Comparison of ENCODE assay signal across 1 cellular context in genomic region chr1:234612352-234613127, GRCh38.
TF ChIP-seq lines count a peak whose summit lies in the region.

No MANE protein-coding gene starts in this region.

TF ChIP-seq in HepG2, 621 proteins besides CTCF, POLR2A, EP300 and RAD21 (continued from another document and continues in another):
- TF ChIP-seq TBX3 (IDR thresholded peaks at IDR 0.05; ENCODE audit: borderline replicate concordance) (peak; percentile 69; the same call in 1 of the 2 replicates), NFKBIZ (CRISPR knock-in tag; IDR thresholded peaks at IDR 0.05) (peak; percentile 99), FOXP4 (CRISPR knock-in tag; IDR thresholded peaks at IDR 0.05) (peak; percentile 99), NFIB (CRISPR knock-in tag; IDR thresholded peaks at IDR 0.05; ENCODE audit: borderline replicate concordance) (no peak), ZNF10 (CRISPR knock-in tag; IDR thresholded peaks at IDR 0.05; ENCODE audit: borderline replicate concordance, low read depth) (no peak), ELF4 (CRISPR knock-in tag; IDR thresholded peaks at IDR 0.05; ENCODE audit: borderline replicate concordance) (no peak; the same call in 1 of the 2 replicates), ZFX (CRISPR knock-in tag; IDR thresholded peaks at IDR 0.05; ENCODE audit: low read depth) (peak; percentile 52; the same call in 1 of the 2 replicates), SP5 (CRISPR knock-in tag; IDR thresholded peaks at IDR 0.05; ENCODE audit: borderline replicate concordance, low read depth) (peak; percentile 81), ZNF788 (CRISPR knock-in tag; IDR thresholded peaks at IDR 0.05; ENCODE audit: borderline replicate concordance) (peak; percentile 79; the same call in 1 of the 2 replicates), ZNF841 (CRISPR knock-in tag; IDR thresholded peaks at IDR 0.05; ENCODE audit: borderline replicate concordance) (0 out of 2 replicates have a peak, but pooled peaks have one; percentile 65), ZFP36L2 (CRISPR knock-in tag; IDR thresholded peaks at IDR 0.05) (peak; percentile 69; the same call in 1 of the 2 replicates), ARID2 (CRISPR knock-in tag; IDR thresholded peaks at IDR 0.05; ENCODE audit: borderline replicate concordance) (0 out of 2 replicates have a peak, but pooled peaks have one; percentile 3), MXD4 (CRISPR knock-in tag; IDR thresholded peaks at IDR 0.05) (peak; percentile 75), TERF1 (CRISPR knock-in tag; IDR thresholded peaks at IDR 0.05) (no peak), ZNF274 (CRISPR knock-in tag; IDR thresholded peaks at IDR 0.05) (peak; percentile 60; the same call in 1 of the 2 replicates), ZNF720 (CRISPR knock-in tag; IDR thresholded peaks at IDR 0.05) (no peak), ZNF709 (CRISPR knock-in tag; IDR thresholded peaks at IDR 0.05) (no peak), ZEB1 (IDR thresholded peaks at IDR 0.05; ENCODE audit: insufficient replicate concordance, low read depth) (no peak), ZNF326 (CRISPR knock-in tag; IDR thresholded peaks at IDR 0.05; ENCODE audit: borderline replicate concordance) (no peak), ZSCAN29 (CRISPR knock-in tag; conservative IDR thresholded peaks at IDR 0.05) (peak; percentile 88), TCF7 (IDR thresholded peaks at IDR 0.05; ENCODE audit: low read depth) (peak; percentile 97), ZNF589 (CRISPR knock-in tag; conservative IDR thresholded peaks at IDR 0.05) (peak; percentile 61; the same call in 1 of the 2 replicates), GATAD2A (CRISPR knock-in tag; IDR thresholded peaks at IDR 0.05) (peak; percentile 98), KDM5B (CRISPR knock-in tag; IDR thresholded peaks at IDR 0.05; ENCODE audit: borderline replicate concordance) (peak; percentile 38; the same call in 1 of the 2 replicates), ARID4A (CRISPR knock-in tag; IDR thresholded peaks at IDR 0.05; ENCODE audit: borderline replicate concordance) (no peak; the same call in 1 of the 2 replicates), GZF1 (CRISPR knock-in tag; IDR thresholded peaks at IDR 0.05) (0 out of 2 replicates have a peak, but pooled peaks have one; percentile 90), TGIF2 (CRISPR knock-in tag; IDR thresholded peaks at IDR 0.05) (0 out of 2 replicates have a peak, but pooled peaks have one; percentile 37), GATA4 (IDR thresholded peaks at IDR 0.05; ENCODE audit: borderline replicate concordance, low read depth) (peak; percentile 97), ATF7 (IDR thresholded peaks at IDR 0.05) (peak; percentile 78), ATF7 (CRISPR knock-in tag; IDR thresholded peaks at IDR 0.05) (peak; percentile 94), ZFP37 (CRISPR knock-in tag; IDR thresholded peaks at IDR 0.05; ENCODE audit: borderline replicate concordance) (peak; percentile 58), ZNF878 (CRISPR knock-in tag; IDR thresholded peaks at IDR 0.05) (peak; percentile 90; the same call in 1 of the 2 replicates)
- TF ChIP-seq, protein P1, sequence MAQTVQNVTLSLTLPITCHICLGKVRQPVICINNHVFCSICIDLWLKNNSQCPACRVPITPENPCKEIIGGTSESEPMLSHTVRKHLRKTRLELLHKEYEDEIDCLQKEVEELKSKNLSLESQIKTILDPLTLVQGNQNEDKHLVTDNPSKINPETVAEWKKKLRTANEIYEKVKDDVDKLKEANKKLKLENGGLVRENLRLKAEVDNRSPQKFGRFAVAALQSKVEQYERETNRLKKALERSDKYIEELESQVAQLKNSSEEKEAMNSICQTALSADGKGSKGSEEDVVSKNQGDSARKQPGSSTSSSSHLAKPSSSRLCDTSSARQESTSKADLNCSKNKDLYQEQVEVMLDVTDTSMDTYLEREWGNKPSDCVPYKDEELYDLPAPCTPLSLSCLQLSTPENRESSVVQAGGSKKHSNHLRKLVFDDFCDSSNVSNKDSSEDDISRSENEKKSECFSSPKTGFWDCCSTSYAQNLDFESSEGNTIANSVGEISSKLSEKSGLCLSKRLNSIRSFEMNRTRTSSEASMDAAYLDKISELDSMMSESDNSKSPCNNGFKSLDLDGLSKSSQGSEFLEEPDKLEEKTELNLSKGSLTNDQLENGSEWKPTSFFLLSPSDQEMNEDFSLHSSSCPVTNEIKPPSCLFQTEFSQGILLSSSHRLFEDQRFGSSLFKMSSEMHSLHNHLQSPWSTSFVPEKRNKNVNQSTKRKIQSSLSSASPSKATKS (CRISPR knock-in tag; IDR thresholded peaks at IDR 0.05) = 0 out of 2 replicates have a peak, but pooled peaks have one; percentile 67
- TF ChIP-seq, protein P2, sequence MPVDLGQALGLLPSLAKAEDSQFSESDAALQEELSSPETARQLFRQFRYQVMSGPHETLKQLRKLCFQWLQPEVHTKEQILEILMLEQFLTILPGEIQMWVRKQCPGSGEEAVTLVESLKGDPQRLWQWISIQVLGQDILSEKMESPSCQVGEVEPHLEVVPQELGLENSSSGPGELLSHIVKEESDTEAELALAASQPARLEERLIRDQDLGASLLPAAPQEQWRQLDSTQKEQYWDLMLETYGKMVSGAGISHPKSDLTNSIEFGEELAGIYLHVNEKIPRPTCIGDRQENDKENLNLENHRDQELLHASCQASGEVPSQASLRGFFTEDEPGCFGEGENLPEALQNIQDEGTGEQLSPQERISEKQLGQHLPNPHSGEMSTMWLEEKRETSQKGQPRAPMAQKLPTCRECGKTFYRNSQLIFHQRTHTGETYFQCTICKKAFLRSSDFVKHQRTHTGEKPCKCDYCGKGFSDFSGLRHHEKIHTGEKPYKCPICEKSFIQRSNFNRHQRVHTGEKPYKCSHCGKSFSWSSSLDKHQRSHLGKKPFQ (CRISPR knock-in tag; IDR thresholded peaks at IDR 0.05; ENCODE audit: insufficient replicate concordance) = peak; percentile 87
- TF ChIP-seq, protein P3, sequence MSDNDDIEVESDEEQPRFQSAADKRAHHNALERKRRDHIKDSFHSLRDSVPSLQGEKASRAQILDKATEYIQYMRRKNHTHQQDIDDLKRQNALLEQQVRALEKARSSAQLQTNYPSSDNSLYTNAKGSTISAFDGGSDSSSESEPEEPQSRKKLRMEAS (IDR thresholded peaks at IDR 0.05) = no peak
- TF ChIP-seq, protein P4, sequence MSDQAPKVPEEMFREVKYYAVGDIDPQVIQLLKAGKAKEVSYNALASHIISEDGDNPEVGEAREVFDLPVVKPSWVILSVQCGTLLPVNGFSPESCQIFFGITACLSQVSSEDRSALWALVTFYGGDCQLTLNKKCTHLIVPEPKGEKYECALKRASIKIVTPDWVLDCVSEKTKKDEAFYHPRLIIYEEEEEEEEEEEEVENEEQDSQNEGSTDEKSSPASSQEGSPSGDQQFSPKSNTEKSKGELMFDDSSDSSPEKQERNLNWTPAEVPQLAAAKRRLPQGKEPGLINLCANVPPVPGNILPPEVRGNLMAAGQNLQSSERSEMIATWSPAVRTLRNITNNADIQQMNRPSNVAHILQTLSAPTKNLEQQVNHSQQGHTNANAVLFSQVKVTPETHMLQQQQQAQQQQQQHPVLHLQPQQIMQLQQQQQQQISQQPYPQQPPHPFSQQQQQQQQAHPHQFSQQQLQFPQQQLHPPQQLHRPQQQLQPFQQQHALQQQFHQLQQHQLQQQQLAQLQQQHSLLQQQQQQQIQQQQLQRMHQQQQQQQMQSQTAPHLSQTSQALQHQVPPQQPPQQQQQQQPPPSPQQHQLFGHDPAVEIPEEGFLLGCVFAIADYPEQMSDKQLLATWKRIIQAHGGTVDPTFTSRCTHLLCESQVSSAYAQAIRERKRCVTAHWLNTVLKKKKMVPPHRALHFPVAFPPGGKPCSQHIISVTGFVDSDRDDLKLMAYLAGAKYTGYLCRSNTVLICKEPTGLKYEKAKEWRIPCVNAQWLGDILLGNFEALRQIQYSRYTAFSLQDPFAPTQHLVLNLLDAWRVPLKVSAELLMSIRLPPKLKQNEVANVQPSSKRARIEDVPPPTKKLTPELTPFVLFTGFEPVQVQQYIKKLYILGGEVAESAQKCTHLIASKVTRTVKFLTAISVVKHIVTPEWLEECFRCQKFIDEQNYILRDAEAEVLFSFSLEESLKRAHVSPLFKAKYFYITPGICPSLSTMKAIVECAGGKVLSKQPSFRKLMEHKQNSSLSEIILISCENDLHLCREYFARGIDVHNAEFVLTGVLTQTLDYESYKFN (CRISPR knock-in tag; conservative IDR thresholded peaks at IDR 0.05) = peak; percentile 92
- TF ChIP-seq, protein P5, sequence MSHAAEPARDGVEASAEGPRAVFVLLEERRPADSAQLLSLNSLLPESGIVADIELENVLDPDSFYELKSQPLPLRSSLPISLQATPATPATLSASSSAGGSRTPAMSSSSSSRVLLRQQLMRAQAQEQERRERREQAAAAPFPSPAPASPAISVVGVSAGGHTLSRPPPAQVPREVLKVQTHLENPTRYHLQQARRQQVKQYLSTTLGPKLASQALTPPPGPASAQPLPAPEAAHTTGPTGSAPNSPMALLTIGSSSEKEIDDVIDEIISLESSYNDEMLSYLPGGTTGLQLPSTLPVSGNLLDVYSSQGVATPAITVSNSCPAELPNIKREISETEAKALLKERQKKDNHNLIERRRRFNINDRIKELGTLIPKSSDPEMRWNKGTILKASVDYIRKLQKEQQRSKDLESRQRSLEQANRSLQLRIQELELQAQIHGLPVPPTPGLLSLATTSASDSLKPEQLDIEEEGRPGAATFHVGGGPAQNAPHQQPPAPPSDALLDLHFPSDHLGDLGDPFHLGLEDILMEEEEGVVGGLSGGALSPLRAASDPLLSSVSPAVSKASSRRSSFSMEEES (CRISPR knock-in tag; IDR thresholded peaks at IDR 0.05) = peak; percentile 100
- TF ChIP-seq, protein P6, sequence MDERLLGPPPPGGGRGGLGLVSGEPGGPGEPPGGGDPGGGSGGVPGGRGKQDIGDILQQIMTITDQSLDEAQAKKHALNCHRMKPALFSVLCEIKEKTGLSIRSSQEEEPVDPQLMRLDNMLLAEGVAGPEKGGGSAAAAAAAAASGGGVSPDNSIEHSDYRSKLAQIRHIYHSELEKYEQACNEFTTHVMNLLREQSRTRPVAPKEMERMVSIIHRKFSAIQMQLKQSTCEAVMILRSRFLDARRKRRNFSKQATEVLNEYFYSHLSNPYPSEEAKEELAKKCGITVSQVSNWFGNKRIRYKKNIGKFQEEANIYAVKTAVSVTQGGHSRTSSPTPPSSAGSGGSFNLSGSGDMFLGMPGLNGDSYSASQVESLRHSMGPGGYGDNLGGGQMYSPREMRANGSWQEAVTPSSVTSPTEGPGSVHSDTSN (CRISPR knock-in tag; IDR thresholded peaks at IDR 0.05) = peak; percentile 54; the same call in 1 of the 2 replicates
- TF ChIP-seq, protein P7, sequence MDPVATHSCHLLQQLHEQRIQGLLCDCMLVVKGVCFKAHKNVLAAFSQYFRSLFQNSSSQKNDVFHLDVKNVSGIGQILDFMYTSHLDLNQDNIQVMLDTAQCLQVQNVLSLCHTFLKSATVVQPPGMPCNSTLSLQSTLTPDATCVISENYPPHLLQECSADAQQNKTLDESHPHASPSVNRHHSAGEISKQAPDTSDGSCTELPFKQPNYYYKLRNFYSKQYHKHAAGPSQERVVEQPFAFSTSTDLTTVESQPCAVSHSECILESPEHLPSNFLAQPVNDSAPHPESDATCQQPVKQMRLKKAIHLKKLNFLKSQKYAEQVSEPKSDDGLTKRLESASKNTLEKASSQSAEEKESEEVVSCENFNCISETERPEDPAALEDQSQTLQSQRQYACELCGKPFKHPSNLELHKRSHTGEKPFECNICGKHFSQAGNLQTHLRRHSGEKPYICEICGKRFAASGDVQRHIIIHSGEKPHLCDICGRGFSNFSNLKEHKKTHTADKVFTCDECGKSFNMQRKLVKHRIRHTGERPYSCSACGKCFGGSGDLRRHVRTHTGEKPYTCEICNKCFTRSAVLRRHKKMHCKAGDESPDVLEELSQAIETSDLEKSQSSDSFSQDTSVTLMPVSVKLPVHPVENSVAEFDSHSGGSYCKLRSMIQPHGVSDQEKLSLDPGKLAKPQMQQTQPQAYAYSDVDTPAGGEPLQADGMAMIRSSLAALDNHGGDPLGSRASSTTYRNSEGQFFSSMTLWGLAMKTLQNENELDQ (CRISPR knock-in tag; IDR thresholded peaks at IDR 0.05; ENCODE audit: borderline replicate concordance) = 0 out of 2 replicates have a peak, but pooled peaks have one; percentile 13
